8 cellular contexts compared by ENCODE assay signal in genomic region chr10:52644678-52645434, GRCh38.
A peak's percentile ranks its signal among the peaks of the same experiment; 100 is the strongest.
DNase-seq lines count a peak whose midpoint lies in the region; ATAC-seq and TF ChIP-seq lines count a peak whose summit lies in the region.

No MANE protein-coding gene starts in this region.

- H2BK5ac ChIP-seq in mesenchymal stem cell (ENCODE audit: low read depth, low read length, poor library complexity, severe bottlenecking), result no peak overlapping the region

- no peak overlapping the region for H3K23ac ChIP-seq in mesenchymal stem cell (ENCODE audit: low read length in 2 of 2)

- no peak overlapping the region for H2BK120ac ChIP-seq in mesenchymal stem cell (ENCODE audit: low read depth, low read length)

- DNase-seq in Daoy (ENCODE audit: low read depth) (peak; percentile 24), dermis blood vessel endothelial cell (peak; percentile 78), mesenchymal stem cell (peak; percentile 47), posterior vena cava (ENCODE audit: low spot score) (no peak), NCI-H446 treated with DMSO at 0.1 percent for 48 hours (lab: John Stamatoyannopoulos, UW) (no peak)

- no peak overlapping the region for H3K4ac ChIP-seq in mesenchymal stem cell (ENCODE audit: low read depth in 1 of 2, low read length in 2 of 2)

- H3K4me2 ChIP-seq in OCI-LY3 (ENCODE audit: low read length), result no peak overlapping the region
- no peak overlapping the region for H3K4me2 ChIP-seq in mesenchymal stem cell (ENCODE audit: low read length, poor library complexity, severe bottlenecking)

- no peak overlapping the region for H4K8ac ChIP-seq in mesenchymal stem cell (ENCODE audit: low read length)

- H2BK12ac ChIP-seq in mesenchymal stem cell (ENCODE audit: low read length in 2 of 2), result no peak overlapping the region

- H3K9me3 ChIP-seq in OCI-LY3 (ENCODE audit: insufficient read depth, low read length) (no peaks in the 10 kb centered on the region), mesenchymal stem cell (ENCODE audit: control insufficient read depth, low read length) (no peaks in the 10 kb centered on the region)

- H3K79me1 ChIP-seq in mesenchymal stem cell (replicated peaks; ENCODE audit: low read length, poor library complexity, severe bottlenecking), result no peaks in the 10 kb centered on the region

- intact Hi-C loops in posterior vena cava (cut with DNase I), result no loop called here

- no peaks in the 10 kb centered on the region for H3K79me2 ChIP-seq in OCI-LY3 (ENCODE audit: low read length)

- H4K20me1 ChIP-seq in OCI-LY3 (ENCODE audit: insufficient read depth, low read length), result no peaks in the 10 kb centered on the region

- H3K27me3 ChIP-seq in OCI-LY3 (ENCODE audit: low read depth, low read length) (no peaks in the 10 kb centered on the region), mesenchymal stem cell (ENCODE audit: control insufficient read depth in 1 of 2, insufficient read depth in 1 of 2, low read length in 2 of 2) (no peaks in the 10 kb centered on the region)

- H3K14ac ChIP-seq in mesenchymal stem cell (ENCODE audit: low read length in 2 of 2), result no peak overlapping the region

- peak; percentile 66 for TF ChIP-seq CTCF in OCI-LY3 (IDR thresholded peaks at IDR 0.05; ENCODE audit: low read depth, low read length)

- H3K4me1 ChIP-seq in OCI-LY3 (ENCODE audit: low read length), result peaks cover 7% of the 10 kb centered on the region
- H3K4me1 ChIP-seq in mesenchymal stem cell (ENCODE audit: control insufficient read depth, insufficient read depth, low read depth, low read length), result no peaks in the 10 kb centered on the region

- peak; percentile 78 for ATAC-seq in GM19372 (IDR thresholded peaks at IDR 0.05; ENCODE audit: low read depth, unreplicated experiment)
- peak; percentile 92 for ATAC-seq in HG03378 (IDR thresholded peaks at IDR 0.05; ENCODE audit: unreplicated experiment)

- no peak overlapping the region for H3K18ac ChIP-seq in mesenchymal stem cell (ENCODE audit: low read depth in 1 of 2, low read length in 2 of 2)

- H3K27ac ChIP-seq in OCI-LY3 (ENCODE audit: low read length), result no peak overlapping the region
- no peak overlapping the region for H3K27ac ChIP-seq in mesenchymal stem cell (ENCODE audit: low read length, poor library complexity, severe bottlenecking)

- H3K36me3 ChIP-seq in OCI-LY3 (replicated peaks; ENCODE audit: low read depth, low read length) (no peaks in the 10 kb centered on the region), mesenchymal stem cell (ENCODE audit: control insufficient read depth in 1 of 2, insufficient read depth in 2 of 2, low read depth in 1 of 2, low read length in 2 of 2) (no peaks in the 10 kb centered on the region)

- H2AK5ac ChIP-seq in mesenchymal stem cell (ENCODE audit: low read length, severe bottlenecking), result no peak overlapping the region

- peak overlapping the region; percentile 13; the same call in 1 of the 2 replicates for H2AFZ ChIP-seq in OCI-LY3 (ENCODE audit: low read depth, low read length)
- H2AFZ ChIP-seq in mesenchymal stem cell (ENCODE audit: low read depth, low read length), result no peak overlapping the region

- H3K4me3 ChIP-seq in OCI-LY3 (ENCODE audit: low read length) (no peak overlapping the region), mesenchymal stem cell (ENCODE audit: insufficient read depth in 1 of 2, low read depth in 1 of 2, low read length in 2 of 2) (no peak overlapping the region)

- H3K9ac ChIP-seq in OCI-LY3 (ENCODE audit: low read length) (no peak overlapping the region), mesenchymal stem cell (ENCODE audit: low read length) (no peak overlapping the region)

- no peak overlapping the region for H4K91ac ChIP-seq in mesenchymal stem cell (ENCODE audit: low read length)

- 55% methylated on average over 4 of the region's 5 CpGs for WGBS in mesenchymal stem cell

- H2BK15ac ChIP-seq in mesenchymal stem cell (ENCODE audit: low read depth, poor library complexity, severe bottlenecking), result no peak overlapping the region

Comparison
In these comparisons a context has a peak if more than half of its experiments do, and no peak if none do; other contexts are left out.
1. DNase-seq: peak in Daoy (single experiment), dermis blood vessel endothelial cell (single experiment) and mesenchymal stem cell (single experiment); none in posterior vena cava (single experiment) and NCI-H446 treated with DMSO at 0.1 percent for 48 hours (single experiment).